ENCODE assay signal across 8 cellular contexts in genomic region chr1:159011026-159011425, GRCh38. TPM values are rescaled to one million over a fixed set of nuclear protein-coding genes. Genes with fewer than 3 reads are reported as not detected.
DNase-seq lines count a peak whose midpoint lies in the region; ATAC-seq and TF ChIP-seq lines count a peak whose summit lies in the region.
"Not testable (repeated sequence)": the region's sequence is repeated elsewhere in the genome, so short reads cannot be mapped to it uniquely, and the experiment has no call there.

No MANE protein-coding gene starts in this region.

- H3K9ac ChIP-seq in GM23248 (peak overlapping the region; percentile 97), SK-N-MC (ENCODE audit: insufficient read length) (peak overlapping the region; percentile 95)

- not testable (repeated sequence) for H4K20me1 ChIP-seq in GM23248 (ENCODE audit: insufficient read depth)

- H2AFZ ChIP-seq in GM23248 = peak overlapping the region; percentile 77

- peak overlapping the region; percentile 91 for H3K4me2 ChIP-seq in GM23248 (ENCODE audit: unreplicated experiment)

- in situ Hi-C loops in GM23248 (cut with MboI) = not testable (repeated sequence)

- peaks cover 59% of the 10 kb centered on the region for H3K79me2 ChIP-seq in GM23248 (ENCODE audit: insufficient read depth)

- H3K9me2 ChIP-seq in GM23248 (ENCODE audit: insufficient read depth) = not testable (repeated sequence)

- H3K27me3 Mint-ChIP-seq in natural killer cell (ENCODE audit: low read depth in 2 of 2) = not testable (repeated sequence)

- not testable (repeated sequence) for H3K36me3 ChIP-seq in A673 (ENCODE audit: insufficient read depth, low read length, poor library complexity, severe bottlenecking); right atrium auricular region
- H3K36me3 ChIP-seq in GM23248 (ENCODE audit: low read depth) = peaks cover 15% of the 10 kb centered on the region
- peaks cover 18% of the 10 kb centered on the region for H3K36me3 ChIP-seq in SK-N-MC (ENCODE audit: insufficient read depth, low read length)

- not testable (repeated sequence) for TF ChIP-seq CTCF in A673 (conservative IDR thresholded peaks at IDR 0.05; ENCODE audit: low read depth, low read length); coronary artery (IDR thresholded peaks at IDR 0.05); right atrium auricular region (IDR thresholded peaks at IDR 0.05); natural killer cell (IDR thresholded peaks at IDR 0.05)

- H3K27me3 ChIP-seq in A673 (replicated peaks; ENCODE audit: insufficient read depth, low read depth, low read length, poor library complexity); GM23248 (replicated peaks; ENCODE audit: insufficient read depth); right atrium auricular region: not testable (repeated sequence)

- POLR2A ChIA-PET in A673 (lab: Charles Lee; ENCODE audit: low non-redundant PET) = not testable (repeated sequence)

- CTCF ChIA-PET in A673 (lab: Charles Lee) = interaction anchor here (0.5 kb wide), 1 partner anchor 1578 kb away, joined by 3 read pairs; no protein-coding TSS in a partner anchor

- H3K4me1 ChIP-seq in A673 (ENCODE audit: insufficient read depth, low read length, poor library complexity, severe bottlenecking) (peaks cover 22% of the 10 kb centered on the region), GM23248 (ENCODE audit: insufficient read depth) (peaks cover 35% of the 10 kb centered on the region), right atrium auricular region (peaks cover 0 to 36% of the 10 kb centered on the region in 2 donors)

- not testable (repeated sequence) for H3K9me3 Mint-ChIP-seq in natural killer cell; stimulated activated effector memory CD8-positive, alpha-beta T cell treated with anti-CD3 and anti-CD28 coated beads, Interleukin-12 subunit alpha, Interleukin-12 subunit beta, amount 100 ng/mL, for 72 hours

- H3K9me3 ChIP-seq in A673 (ENCODE audit: low read depth, low read length, poor library complexity, severe bottlenecking); GM23248 (ENCODE audit: low read depth); SK-N-MC (ENCODE audit: low read depth, low read length); right atrium auricular region: not testable (repeated sequence)

- H3K4me3 Mint-ChIP-seq in natural killer cell = peak overlapping the region; percentile 98
- peak overlapping the region; percentile 73 for H3K4me3 Mint-ChIP-seq in stimulated activated effector memory CD8-positive, alpha-beta T cell treated with anti-CD3 and anti-CD28 coated beads, Interleukin-12 subunit alpha, Interleukin-12 subunit beta, amount 100 ng/mL, for 72 hours

- ATAC-seq in natural killer cell; stimulated activated effector memory CD8-positive, alpha-beta T cell treated with anti-CD3 and anti-CD28 coated beads, Interleukin-12 subunit alpha, Interleukin-12 subunit beta, amount 100 ng/mL, for 72 hours: not testable (repeated sequence)

- H3K4me3 ChIP-seq in A673 (ENCODE audit: low read depth, low read length, poor library complexity, severe bottlenecking) (peak overlapping the region; percentile 55), GM23248 (peak overlapping the region; percentile 94), SK-N-MC (peak overlapping the region; percentile 90), coronary artery (peak overlapping the region; percentile 76), right atrium auricular region (peak overlapping the region; percentile 46 to 54)

- H3K27ac Mint-ChIP-seq in natural killer cell = peak overlapping the region; percentile 94 to 95
- peak overlapping the region; percentile 98 for H3K27ac Mint-ChIP-seq in stimulated activated effector memory CD8-positive, alpha-beta T cell treated with anti-CD3 and anti-CD28 coated beads, Interleukin-12 subunit alpha, Interleukin-12 subunit beta, amount 100 ng/mL, for 72 hours

- intact Hi-C loops in A673 (cut with micrococcal nuclease; ENCODE audit: unreplicated experiment) = loop anchor here (5.0 kb wide), 1 partner anchor 46 kb away; no protein-coding TSS in a partner anchor
- intact Hi-C loops in natural killer cell (cut with micrococcal nuclease) = not testable (repeated sequence)

- H3K4me1 Mint-ChIP-seq in natural killer cell = peaks cover 84 to 89% of the 10 kb centered on the region in 2 donors
- peaks cover 62% of the 10 kb centered on the region for H3K4me1 Mint-ChIP-seq in stimulated activated effector memory CD8-positive, alpha-beta T cell treated with anti-CD3 and anti-CD28 coated beads, Interleukin-12 subunit alpha, Interleukin-12 subunit beta, amount 100 ng/mL, for 72 hours

- H3K27ac ChIP-seq in A673 (ENCODE audit: low read depth, low read length, poor library complexity, severe bottlenecking) (peak overlapping the region; percentile 81), GM23248 (peak overlapping the region; percentile 98), SK-N-MC (0 out of 2 replicates have a peak overlapping the region, but pooled peaks have one; percentile 98), coronary artery (peak overlapping the region; percentile 74 to 94), right atrium auricular region (peak overlapping the region; percentile 85)

- WGBS in GM23248 (ENCODE audit: low coverage in 1 of 2, low lambda C conversion rate in 2 of 2, missing lambda C conversion rate in 2 of 2), 2 experiments = 2 to 3% methylated on average over 7 to 8 of the region's 8 CpGs

- not testable (repeated sequence) for BruUV-seq in A673 (replicated peaks; lab: Mats Ljungman, UMichigan)

- H3K36me3 Mint-ChIP-seq in natural killer cell = peaks cover 22% of the 10 kb centered on the region
- peaks cover 76% of the 10 kb centered on the region for H3K36me3 Mint-ChIP-seq in stimulated activated effector memory CD8-positive, alpha-beta T cell treated with anti-CD3 and anti-CD28 coated beads, Interleukin-12 subunit alpha, Interleukin-12 subunit beta, amount 100 ng/mL, for 72 hours

- H3F3A ChIP-seq in GM23248 (ENCODE audit: insufficient read depth) = peaks cover 30% of the 10 kb centered on the region

- not testable (repeated sequence) for DNase-seq in A673 (ENCODE audit: low spot score); SK-N-MC (ENCODE audit: low read depth, low spot score); coronary artery (ENCODE audit: low spot score); right atrium auricular region (ENCODE audit: low spot score)
- DNase-seq in GM23248 = peak; percentile 44
- DNase-seq in activated effector memory CD4-positive, alpha-beta T cell treated with anti-CD3 and anti-CD28 coated beads, Interleukin-2, amount 50 U/mL, for 16 hours = peak; percentile 63
- peak; percentile 21 for DNase-seq in natural killer cell
- DNase-seq in stimulated activated effector memory CD8-positive, alpha-beta T cell treated with anti-CD3 and anti-CD28 coated beads, Interleukin-12 subunit alpha, Interleukin-12 subunit beta, amount 100 ng/mL, for 72 hours (ENCODE audit: low spot score in 2 of 2) = peak; percentile 21 to 71

RNA-seq across cellular contexts. Expression of gene IFI16, which starts 1.3 kb away (rescaled TPM):
- total RNA-seq in A673 (2021) (68.1 and 87.4 TPM in 2 replicates), right atrium auricular region (10 to 100 TPM; 31.1 to 41.2 TPM), natural killer cell (100 to 1,000 TPM; 141 to 218 (median 151) TPM)
- total RNA-seq in GM23248 (2014; rRNA removed; shearing (Covaris generic)) = 36.4 and 45.5 TPM in 2 replicates
- 88.1 and 88.9 TPM in 2 replicates for polyA plus RNA-seq in GM23248 (2016; fragmentation: Nextera tagmentation; extraction: Ambion mirVana)
